35 cellular contexts compared by ENCODE assay signal in the genomic region with DNA sequence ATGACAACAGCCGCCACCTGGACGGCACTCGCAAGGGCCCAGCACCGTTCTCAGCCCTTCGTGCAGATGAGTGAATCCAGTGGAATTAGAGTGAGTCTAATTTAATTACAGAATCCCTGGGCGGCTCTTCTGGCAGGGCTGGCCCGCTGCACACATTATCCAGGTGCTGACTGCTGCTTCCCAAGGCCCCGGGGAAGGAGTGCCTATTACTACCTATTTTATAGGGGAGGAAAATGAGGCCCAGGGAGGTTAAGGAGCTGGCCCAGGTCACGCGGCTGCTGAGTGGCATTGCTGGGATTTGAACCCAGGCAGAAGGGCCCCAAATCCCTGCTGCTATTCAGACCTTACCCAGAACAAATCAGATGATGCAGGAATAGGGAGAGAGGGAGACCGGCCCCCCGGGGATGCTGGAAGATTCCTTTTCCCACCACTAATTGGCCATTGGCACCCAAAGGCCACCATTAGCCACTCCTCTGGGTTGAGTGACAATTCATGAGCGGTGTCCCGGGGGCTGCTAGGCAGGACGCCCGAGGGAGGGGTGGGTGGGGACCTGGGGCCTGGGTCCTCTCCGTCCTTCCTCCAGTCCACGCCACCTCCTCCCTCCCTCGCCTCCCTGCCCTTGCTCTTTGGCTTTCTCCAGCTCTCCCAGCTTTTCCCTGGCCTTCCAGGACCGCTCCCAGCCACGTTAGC. TPM values are rescaled to one million over a fixed set of nuclear protein-coding genes. Genes with fewer than 3 reads are reported as not detected.
"Had no signal": no experiment of that assay in that cellular context is flagged by ENCODE, and none has a peak within 500 bp of the region (broad histone marks: within the 10 kb centered on the region; RNA-seq: fewer than 3 reads in every experiment).

No MANE protein-coding gene starts in this region.

- H3K36me3 Mint-ChIP-seq: activated CD4-positive, alpha-beta memory T cell treated with anti-CD3 and anti-CD28 coated beads for 36 hours; activated naive CD4-positive, alpha-beta T cell treated with anti-CD3 and anti-CD28 coated beads, Interleukin-2, amount 10 ng/mL, durations not matched to agents 7 days and 5 days had no signal

- H3K4me1 ChIP-seq: gastrocnemius medialis, right atrium auricular region, suprapubic skin, tibial artery, upper lobe of right lung had no signal

- H3K4me1 Mint-ChIP-seq: activated CD4-positive, alpha-beta T cell treated with anti-CD3 and anti-CD28 coated beads, Interleukin-2, amount 10 ng/mL, durations not matched to agents 24 days and 14 days; activated naive CD4-positive, alpha-beta T cell treated with anti-CD3 and anti-CD28 coated beads, Interleukin-2, amount 10 ng/mL, durations not matched to agents 7 days and 5 days had no signal

- H3K9me3 Mint-ChIP-seq: activated CD4-positive, alpha-beta memory T cell treated with anti-CD3 and anti-CD28 coated beads for 36 hours; activated CD4-positive, alpha-beta T cell treated with anti-CD3 and anti-CD28 coated beads, Interleukin-2, amount 10 ng/mL, durations not matched to agents 24 days and 14 days; activated naive CD4-positive, alpha-beta T cell treated with anti-CD3 and anti-CD28 coated beads, Interleukin-2, amount 10 ng/mL, durations not matched to agents 7 days and 5 days; effector memory CD8-positive, alpha-beta T cell; nephron had no signal

- H3K4me3 ChIP-seq: gastrocnemius medialis, right atrium auricular region, smooth muscle cell, suprapubic skin, tibial artery, upper lobe of right lung had no signal

- H3K27me3 ChIP-seq: right atrium auricular region had no signal

- H3K4me2 ChIP-seq: smooth muscle cell had no signal

- H3K27me3 Mint-ChIP-seq: activated CD4-positive, alpha-beta memory T cell treated with anti-CD3 and anti-CD28 coated beads for 36 hours; activated naive CD4-positive, alpha-beta T cell treated with anti-CD3 and anti-CD28 coated beads, Interleukin-2, amount 10 ng/mL, durations not matched to agents 7 days and 5 days had no signal

- H3K27ac ChIP-seq: brain microvascular endothelial cell, gastrocnemius medialis, parathyroid adenoma, right atrium auricular region, suprapubic skin, tibial artery, upper lobe of right lung had no signal

- H3K36me3 ChIP-seq: brain microvascular endothelial cell, gastrocnemius medialis, right atrium auricular region, suprapubic skin, tibial artery, upper lobe of right lung had no signal

- DNase-seq: activated CD4-positive, alpha-beta memory T cell treated with anti-CD3 and anti-CD28 coated beads for 36 hours; activated CD4-positive, alpha-beta T cell treated with anti-CD3 and anti-CD28 coated beads, Interleukin-2, amount 10 ng/mL, durations not matched to agents 24 days and 14 days; activated CD4-positive, CD25-positive, alpha-beta regulatory T cell treated with anti-CD3 and anti-CD28 coated beads, Interleukin-2, amount 50 U/mL, for 72 hours; activated CD8-positive, alpha-beta memory T cell treated with anti-CD3 and anti-CD28 coated beads, Interleukin-2, amount 50 U/mL, for 4 hours; activated gamma-delta T cell; activated naive CD4-positive, alpha-beta T cell treated with anti-CD3 and anti-CD28 coated beads, Interleukin-2, amount 10 ng/mL, durations not matched to agents 7 days and 5 days; activated T-cell treated with anti-CD3 and anti-CD28 coated beads, Interleukin-2, amount 50 U/mL, for 1 hour; amniotic stem cell; brain microvascular endothelial cell; caudate nucleus; cortex of kidney; effector memory CD8-positive, alpha-beta T cell; erythroblast; gastrocnemius medialis; glutamatergic neuron; islet precursor cell; mammary epithelial cell; occipital lobe; stimulated activated CD4-positive, alpha-beta T cell treated with anti-CD3 and anti-CD28 coated beads, Interleukin-1b, Interleukin-23, amount 100 ng/mL, for 48 hours; stimulated activated CD4-positive, alpha-beta T cell treated with anti-CD3 and anti-CD28 coated beads, Interleukin-4, amount 100 ng/mL, for 4 hours; stimulated activated CD8-positive, alpha-beta memory T cell treated with anti-CD3 and anti-CD28 coated beads, Interleukin-4, amount 100 ng/mL, for 48 hours; stimulated activated naive CD4-positive, alpha-beta T cell; tibial artery; upper lobe of right lung had no signal

- H2AFZ ChIP-seq: parathyroid adenoma had no signal

- H3K27ac Mint-ChIP-seq: activated CD4-positive, alpha-beta memory T cell treated with anti-CD3 and anti-CD28 coated beads for 36 hours; activated CD4-positive, alpha-beta T cell treated with anti-CD3 and anti-CD28 coated beads, Interleukin-2, amount 10 ng/mL, durations not matched to agents 24 days and 14 days; activated naive CD4-positive, alpha-beta T cell treated with anti-CD3 and anti-CD28 coated beads, Interleukin-2, amount 10 ng/mL, durations not matched to agents 7 days and 5 days; effector memory CD8-positive, alpha-beta T cell; nephron had no signal

- ATAC-seq: effector memory CD8-positive, alpha-beta T cell; gastrocnemius medialis; upper lobe of right lung had no signal

- H3K79me2 ChIP-seq: parathyroid adenoma had no signal

- H3K4me3 Mint-ChIP-seq: activated CD4-positive, alpha-beta memory T cell treated with anti-CD3 and anti-CD28 coated beads for 36 hours; activated CD4-positive, alpha-beta T cell treated with anti-CD3 and anti-CD28 coated beads, Interleukin-2, amount 10 ng/mL, durations not matched to agents 24 days and 14 days; activated naive CD4-positive, alpha-beta T cell treated with anti-CD3 and anti-CD28 coated beads, Interleukin-2, amount 10 ng/mL, durations not matched to agents 7 days and 5 days; effector memory CD8-positive, alpha-beta T cell; nephron had no signal

RNA-seq across cellular contexts. Expression of a gene that starts 10.3 kb away (rescaled TPM):
- total RNA-seq: activated CD4-positive, alpha-beta memory T cell treated with anti-CD3 and anti-CD28 coated beads for 36 hours; activated CD4-positive, alpha-beta T cell treated with anti-CD3 and anti-CD28 coated beads, Interleukin-2, amount 10 ng/mL, durations not matched to agents 24 days and 14 days; activated CD8-positive, alpha-beta memory T cell treated with anti-CD3 and anti-CD28 coated beads for 36 hours; astrocyte; chondrocyte; gastrocnemius medialis; mammary epithelial cell; mucosa of gallbladder; occipital lobe; pulmonary artery endothelial cell; right atrium auricular region; smooth muscle cell; suprapubic skin; upper lobe of right lung had no signal
- polyA plus RNA-seq: liver, mammary epithelial cell had no signal

RNA-seq across cellular contexts. Expression of a gene that starts 32.2 kb away (rescaled TPM):
- total RNA-seq: activated CD4-positive, alpha-beta memory T cell treated with anti-CD3 and anti-CD28 coated beads for 36 hours; activated CD4-positive, alpha-beta T cell treated with anti-CD3 and anti-CD28 coated beads, Interleukin-2, amount 10 ng/mL, durations not matched to agents 24 days and 14 days; activated CD8-positive, alpha-beta memory T cell treated with anti-CD3 and anti-CD28 coated beads for 36 hours; gastrocnemius medialis; liver; pulmonary artery endothelial cell; suprapubic skin had no signal
- polyA plus RNA-seq: liver had no signal
